24 cellular contexts compared by ENCODE assay signal in genomic region chr5:173574983-173575382, GRCh38.
"Had no signal": no experiment of that assay in that cellular context is flagged by ENCODE, and none has a peak within 500 bp of the region (broad histone marks: within the 10 kb centered on the region; RNA-seq: fewer than 3 reads in every experiment).

No MANE protein-coding gene starts in this region.

- H3K4me1 ChIP-seq: adrenal gland had no signal

- H3K27ac ChIP-seq: adrenal gland, body of pancreas, breast epithelium had no signal

- DNase-seq: activated B cell treated with CpG ODN at 0.5 μM for 24 hours; activated CD4-positive, alpha-beta memory T cell treated with anti-CD3 and anti-CD28 coated beads for 36 hours; activated CD4-positive, alpha-beta T cell treated with anti-CD3 and anti-CD28 coated beads for 4 hours; activated CD4-positive, alpha-beta T cell treated with anti-CD3 and anti-CD28 coated beads, Interleukin-2, amount 50 U/mL, for 1 hour; activated CD4-positive, CD25-positive, alpha-beta regulatory T cell treated with anti-CD3 and anti-CD28 coated beads, Interleukin-2, amount 50 U/mL, for 72 hours; activated CD8-positive, alpha-beta memory T cell treated with anti-CD3 and anti-CD28 coated beads for 24 hours; activated gamma-delta T cell treated with Interleukin-2 at 50 U/mL for 16 hours; activated naive CD4-positive, alpha-beta T cell treated with anti-CD3 and anti-CD28 coated beads for 36 hours; activated T-cell treated with anti-CD3 and anti-CD28 coated beads, Interleukin-2, amount 50 U/mL, for 24 hours; adrenal gland; body of pancreas; MM.1S; NCI-H1092; NCI-H1436 treated with DMSO at 0.1 percent for 48 hours; NCI-H1694 treated with DMSO at 0.1 percent for 48 hours; NCI-H2029; NCI-H345; NCI-H524 treated with DMSO at 0.1 percent for 48 hours; OCI-M1; Right ventricle myocardium superior had no signal

- ATAC-seq: activated naive CD4-positive, alpha-beta T cell treated with anti-CD3 and anti-CD28 coated beads, Interleukin-2, amount 50 U/mL, for 72 hours; body of pancreas had no signal

- FAIRE-seq: astrocyte had no signal

- H3K36me3 ChIP-seq: adrenal gland, breast epithelium had no signal

- H3K27me3 ChIP-seq: adrenal gland, body of pancreas, breast epithelium had no signal

- H3K4me3 Mint-ChIP-seq: activated B cell treated with CpG ODN at 0.5 μM for 24 hours; activated CD4-positive, alpha-beta memory T cell treated with anti-CD3 and anti-CD28 coated beads for 36 hours; activated naive CD4-positive, alpha-beta T cell treated with anti-CD3 and anti-CD28 coated beads for 36 hours; activated T-cell treated with anti-CD3 and anti-CD28 coated beads, Interleukin-2, amount 50 U/mL, for 24 hours had no signal

- H3K9me3 ChIP-seq: adrenal gland had no signal

- H3K27ac Mint-ChIP-seq: activated B cell treated with CpG ODN at 0.5 μM for 24 hours; activated CD4-positive, alpha-beta memory T cell treated with anti-CD3 and anti-CD28 coated beads for 36 hours; activated naive CD4-positive, alpha-beta T cell treated with anti-CD3 and anti-CD28 coated beads for 36 hours; activated naive CD4-positive, alpha-beta T cell treated with anti-CD3 and anti-CD28 coated beads, Interleukin-2, amount 50 U/mL, for 72 hours; activated T-cell treated with anti-CD3 and anti-CD28 coated beads, Interleukin-2, amount 50 U/mL, for 24 hours; activated T-helper 2 cell treated with anti-CD3 and anti-CD28 coated beads, Interferon-gamma antibody, Interleukin-2, Interleukin-4, amounts not matched to agents 10 μg/mL and 5 μg/mL and 100 μg/mL, durations not matched to agents 14 hours and 24 hours and 36 hours had no signal

- H3K4me3 ChIP-seq: adrenal gland, body of pancreas, breast epithelium had no signal
